ENCODE assay signal across 30 cellular contexts in genomic region chr4:150005537-150005936, GRCh38.
DNase-seq lines count a peak whose midpoint lies in the region; TF ChIP-seq lines count a peak whose summit lies in the region.
"Had no signal": no experiment of that assay in that cellular context is flagged by ENCODE, and none has a peak within 500 bp of the region (broad histone marks: within the 10 kb centered on the region; RNA-seq: fewer than 3 reads in every experiment).

No MANE protein-coding gene starts in this region.

- H3K4me3 Mint-ChIP-seq in activated CD4-positive, alpha-beta T cell treated with anti-CD3 and anti-CD28 coated beads, Interleukin-2, amount 10 ng/mL, durations not matched to agents 24 days and 14 days, result no peak overlapping the region
- H3K4me3 Mint-ChIP-seq: activated CD4-positive, alpha-beta memory T cell treated with anti-CD3 and anti-CD28 coated beads for 36 hours; activated naive CD4-positive, alpha-beta T cell treated with anti-CD3 and anti-CD28 coated beads, Interleukin-2, amount 50 U/mL, for 24 hours; activated T-helper 1 cell treated with anti-CD3 and anti-CD28 coated beads, Interleukin-12 subunit alpha, Interleukin-12 subunit beta, Interleukin-2, Interleukin-4 antibody, amounts not matched to agents 30 ng/mL and 10 ng/mL and 1 ng/mL, durations not matched to agents 14 hours and 24 hours and 36 hours; H9; immature natural killer cell; naive thymus-derived CD4-positive, alpha-beta T cell; stimulated activated naive CD8-positive, alpha-beta T cell treated with anti-CD3 and anti-CD28 coated beads, Interleukin-15, Interleukin-2, amounts not matched to agents 100 ng/mL and 50 ng/mL, for 24 hours; type B pancreatic cell had no signal

- H3K9me3 Mint-ChIP-seq in activated CD4-positive, alpha-beta T cell treated with anti-CD3 and anti-CD28 coated beads, Interleukin-2, amount 10 ng/mL, durations not matched to agents 24 days and 14 days, result no peaks in the 10 kb centered on the region
- H3K9me3 Mint-ChIP-seq: activated CD4-positive, alpha-beta memory T cell treated with anti-CD3 and anti-CD28 coated beads for 36 hours; activated naive CD4-positive, alpha-beta T cell treated with anti-CD3 and anti-CD28 coated beads, Interleukin-2, amount 50 U/mL, for 24 hours; activated T-helper 1 cell treated with anti-CD3 and anti-CD28 coated beads, Interleukin-12 subunit alpha, Interleukin-12 subunit beta, Interleukin-2, Interleukin-4 antibody, amounts not matched to agents 30 ng/mL and 10 ng/mL and 1 ng/mL, durations not matched to agents 14 hours and 24 hours and 36 hours; H9; immature natural killer cell; stimulated activated naive CD8-positive, alpha-beta T cell treated with anti-CD3 and anti-CD28 coated beads, Interleukin-15, Interleukin-2, amounts not matched to agents 100 ng/mL and 50 ng/mL, for 24 hours; type B pancreatic cell had no signal

- no peaks in the 10 kb centered on the region for H3K36me3 ChIP-seq in esophagus muscularis mucosa
- no peaks in the 10 kb centered on the region for H3K36me3 ChIP-seq in thyroid gland
- H3K36me3 ChIP-seq: BLaER1, cardiac muscle cell, gastrocnemius medialis, MG63 had no signal

- H3K27ac Mint-ChIP-seq in activated CD4-positive, alpha-beta T cell treated with anti-CD3 and anti-CD28 coated beads, Interleukin-2, amount 10 ng/mL, durations not matched to agents 24 days and 14 days, result no peak overlapping the region
- H3K27ac Mint-ChIP-seq: activated CD4-positive, alpha-beta memory T cell treated with anti-CD3 and anti-CD28 coated beads for 36 hours; activated naive CD4-positive, alpha-beta T cell treated with anti-CD3 and anti-CD28 coated beads, Interleukin-2, amount 50 U/mL, for 24 hours; activated T-helper 1 cell treated with anti-CD3 and anti-CD28 coated beads, Interleukin-12 subunit alpha, Interleukin-12 subunit beta, Interleukin-2, Interleukin-4 antibody, amounts not matched to agents 30 ng/mL and 10 ng/mL and 1 ng/mL, durations not matched to agents 14 hours and 24 hours and 36 hours; immature natural killer cell; naive thymus-derived CD4-positive, alpha-beta T cell; stimulated activated naive CD8-positive, alpha-beta T cell treated with anti-CD3 and anti-CD28 coated beads, Interleukin-15, Interleukin-2, amounts not matched to agents 100 ng/mL and 50 ng/mL, for 24 hours; type B pancreatic cell had no signal

- DNase-seq in activated CD4-positive, alpha-beta T cell treated with anti-CD3 and anti-CD28 coated beads, Interleukin-2, amount 10 ng/mL, durations not matched to agents 24 days and 14 days, result peak; percentile 45
- no peak for DNase-seq in activated CD4-positive, alpha-beta T cell treated with anti-CD3 and anti-CD28 coated beads for 4 hours
- DNase-seq in NCI-H146 treated with DMSO at 0.1 percent for 48 hours (lab: John Stamatoyannopoulos, UW; ENCODE audit: unreplicated experiment), result peak; percentile 77
- DNase-seq in esophagus muscularis mucosa (ENCODE audit: extremely low spot score), result no peak
- DNase-seq in thyroid gland, result no peak
- DNase-seq in DMS153 (lab: John Stamatoyannopoulos, UW), result no peak
- DNase-seq in NCI-H510A (lab: John Stamatoyannopoulos, UW), result no peak
- DNase-seq in nucleus accumbens (lab: John Stamatoyannopoulos, UW), result no peak
- DNase-seq: activated CD4-positive, alpha-beta memory T cell treated with anti-CD3 and anti-CD28 coated beads for 36 hours; activated CD8-positive, alpha-beta memory T cell treated with anti-CD3 and anti-CD28 coated beads, Interleukin-2, amount 50 U/mL, for 4 hours; amygdala; dermis blood vessel endothelial cell; gastrocnemius medialis; GDM1; H9; hypothalamus; immature natural killer cell; MG63; naive thymus-derived CD4-positive, alpha-beta T cell; NCI-H1105 treated with DMSO at 0.1 percent for 48 hours; NCI-H2029 treated with DMSO at 0.1 percent for 48 hours; SIG-M5; T-helper 1 cell had no signal

- H3K4me1 ChIP-seq in esophagus muscularis mucosa (peaks cover 17 to 81% (median 74%) of the 10 kb centered on the region in 4 donors), thyroid gland (peaks cover 37 to 40% of the 10 kb centered on the region in 2 donors)
- H3K4me1 ChIP-seq: BLaER1 had no signal

- peaks cover 12% of the 10 kb centered on the region for H3K27me3 Mint-ChIP-seq in activated CD4-positive, alpha-beta T cell treated with anti-CD3 and anti-CD28 coated beads, Interleukin-2, amount 10 ng/mL, durations not matched to agents 24 days and 14 days
- H3K27me3 Mint-ChIP-seq: type B pancreatic cell had no signal

- no peak for TF ChIP-seq CTCF in esophagus muscularis mucosa (IDR thresholded peaks at IDR 0.05)
- TF ChIP-seq CTCF in thyroid gland (IDR thresholded peaks at IDR 0.05), result no peak

- H3K4me3 ChIP-seq in esophagus muscularis mucosa (no peak overlapping the region), thyroid gland (replicated peaks in 1 of 3) (no peak overlapping the region)
- H3K4me3 ChIP-seq: BLaER1, cardiac muscle cell, gastrocnemius medialis, K562, MG63 had no signal

- WGBS in esophagus muscularis mucosa, result 78% methylated on average over 3 of the region's 3 CpGs
- 87 to 89% methylated on average over 3 of the region's 3 CpGs for WGBS in thyroid gland, 2 donors

- no peaks in the 10 kb centered on the region for H3K4me1 Mint-ChIP-seq in activated CD4-positive, alpha-beta T cell treated with anti-CD3 and anti-CD28 coated beads, Interleukin-2, amount 10 ng/mL, durations not matched to agents 24 days and 14 days
- H3K4me1 Mint-ChIP-seq: activated naive CD4-positive, alpha-beta T cell treated with anti-CD3 and anti-CD28 coated beads, Interleukin-2, amount 50 U/mL, for 24 hours; immature natural killer cell had no signal

- TF ChIP-seq EP300 in esophagus muscularis mucosa (IDR thresholded peaks at IDR 0.05), result no peak

- H3K27me3 ChIP-seq in esophagus muscularis mucosa (no peaks in the 10 kb centered on the region), thyroid gland (no peaks in the 10 kb centered on the region)
- H3K27me3 ChIP-seq: BLaER1, cardiac muscle cell, gastrocnemius medialis, MG63 had no signal

- no peaks in the 10 kb centered on the region for H3K36me3 Mint-ChIP-seq in activated CD4-positive, alpha-beta T cell treated with anti-CD3 and anti-CD28 coated beads, Interleukin-2, amount 10 ng/mL, durations not matched to agents 24 days and 14 days (ENCODE audit: low read depth)
- H3K36me3 Mint-ChIP-seq: activated CD4-positive, alpha-beta memory T cell treated with anti-CD3 and anti-CD28 coated beads for 36 hours; activated naive CD4-positive, alpha-beta T cell treated with anti-CD3 and anti-CD28 coated beads, Interleukin-2, amount 50 U/mL, for 24 hours; immature natural killer cell; naive thymus-derived CD4-positive, alpha-beta T cell; type B pancreatic cell had no signal

- H3K27ac ChIP-seq in esophagus muscularis mucosa (replicated peaks in 1 of 4), result peak overlapping the region; percentile 62 to 76 (median 70)
- peak overlapping the region; percentile 55 to 94 (median 78) for H3K27ac ChIP-seq in thyroid gland
- H3K27ac ChIP-seq: BLaER1, cardiac muscle cell, gastrocnemius medialis had no signal

- no peaks in the 10 kb centered on the region for H3K9me3 ChIP-seq in esophagus muscularis mucosa
- no peaks in the 10 kb centered on the region for H3K9me3 ChIP-seq in thyroid gland
- H3K9me3 ChIP-seq: BLaER1, gastrocnemius medialis, MG63 had no signal

- intact Hi-C loops in activated CD4-positive, alpha-beta T cell treated with anti-CD3 and anti-CD28 coated beads, Interleukin-2, amount 10 ng/mL, durations not matched to agents 24 days and 14 days (cut with micrococcal nuclease), result no loop called here
- intact Hi-C loops in esophagus muscularis mucosa (cut with DNase I) (loop anchor here (5.0 kb wide), 1 partner anchor 67 kb away; no protein-coding TSS in a partner anchor), thyroid gland (cut with DNase I) (no loop called here)

- TF ChIP-seq POLR2A in esophagus muscularis mucosa (IDR thresholded peaks at IDR 0.05; ENCODE audit: low read depth) (no peak), thyroid gland (IDR thresholded peaks at IDR 0.05) (no peak)

Comparison
In these comparisons a context has a peak if more than half of its experiments do, and no peak if none do; other contexts are left out.
1. DNase-seq: peak in activated CD4-positive, alpha-beta T cell treated with anti-CD3 and anti-CD28 coated beads, Interleukin-2, amount 10 ng/mL, durations not matched to agents 24 days and 14 days (single experiment) and NCI-H146 treated with DMSO at 0.1 percent for 48 hours (single experiment); none in activated CD4-positive, alpha-beta T cell treated with anti-CD3 and anti-CD28 coated beads for 4 hours (0 of 2), esophagus muscularis mucosa (single experiment), thyroid gland (0 of 2), DMS153 (single experiment), NCI-H510A (single experiment) and nucleus accumbens (0 of 56).